ENCODE assay signal across 17 cellular contexts in the genomic region with DNA sequence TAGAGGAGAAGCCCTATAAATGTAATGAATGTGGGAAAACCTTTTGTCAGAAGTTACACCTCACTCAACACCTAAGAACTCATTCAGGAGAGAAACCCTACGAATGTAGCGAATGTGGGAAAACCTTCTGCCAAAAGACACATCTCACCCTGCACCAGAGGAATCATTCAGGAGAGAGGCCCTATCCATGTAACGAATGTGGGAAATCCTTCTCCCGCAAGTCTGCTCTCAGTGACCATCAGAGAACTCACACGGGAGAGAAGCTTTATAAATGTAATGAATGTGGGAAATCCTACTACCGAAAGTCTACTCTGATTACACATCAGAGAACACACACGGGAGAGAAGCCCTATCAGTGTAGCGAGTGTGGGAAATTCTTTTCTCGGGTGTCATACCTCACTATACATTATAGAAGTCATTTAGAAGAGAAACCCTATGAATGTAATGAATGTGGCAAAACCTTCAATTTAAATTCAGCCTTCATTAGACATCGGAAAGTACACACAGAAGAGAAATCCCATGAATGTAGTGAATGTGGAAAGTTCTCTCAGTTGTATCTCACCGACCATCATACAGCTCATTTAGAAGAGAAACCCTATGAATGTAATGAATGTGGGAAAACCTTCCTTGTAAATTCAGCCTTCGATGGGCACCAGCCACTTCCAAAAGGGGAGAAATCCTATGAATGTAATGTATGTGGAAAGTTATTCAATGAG. TPM values are rescaled to one million over a fixed set of nuclear protein-coding genes. Genes with fewer than 3 reads are reported as not detected.
DNase-seq lines count a peak whose midpoint lies in the region; ATAC-seq, FAIRE-seq and TF ChIP-seq lines count a peak whose summit lies in the region.
"Had no signal": no experiment of that assay in that cellular context is flagged by ENCODE, and none has a peak within 500 bp of the region (broad histone marks: within the 10 kb centered on the region; RNA-seq: fewer than 3 reads in every experiment).

No MANE protein-coding gene starts in this region.

- no peak overlapping the region for H3K27ac Mint-ChIP-seq in CD8-positive, alpha-beta T cell
- H3K27ac Mint-ChIP-seq in HFFc6 = no peak overlapping the region
- H3K27ac Mint-ChIP-seq: CD4-positive, alpha-beta T cell had no signal

- no peak overlapping the region for H3K18ac ChIP-seq in mesendoderm (ENCODE audit: low read length)

- no peak overlapping the region for H4K5ac ChIP-seq in mesendoderm (ENCODE audit: low read length)

- SMC1A ChIA-PET in GM12878 (lab: Charles Lee; ENCODE audit: uncharacterized antibody, unreplicated experiment) = no interaction called here

- H2BK120ac ChIP-seq in mesendoderm (ENCODE audit: low read depth, low read length) = no peak overlapping the region

- no peak overlapping the region for H3K27ac ChIP-seq in CD8-positive, alpha-beta T cell (ENCODE audit: low read depth, low read length)
- H3K27ac ChIP-seq in GM12878 (ENCODE audit: control insufficient read depth, insufficient read depth) (no peak overlapping the region), mesendoderm (ENCODE audit: low read depth, low read length) (no peak overlapping the region), lower lobe of right lung (no peak overlapping the region)
- H3K27ac ChIP-seq: foreskin keratinocyte, parathyroid adenoma, WERI-Rb-1 had no signal

- 92% methylated on average over 12 of the region's 12 CpGs for WGBS in GM12878 (ENCODE audit: insufficient coverage, insufficient replicate concordance, low lambda C conversion rate, missing lambda C conversion rate)
- no CpG with 5 or more reads among the region's 12 CpGs for WGBS in mesendoderm (ENCODE audit: extremely low coverage, insufficient coverage, low lambda C conversion rate)

- H4K20me1 ChIP-seq in GM12878 (ENCODE audit: control insufficient read depth, insufficient read depth) = no peaks in the 10 kb centered on the region

- H3K56ac ChIP-seq in mesendoderm (ENCODE audit: low read length) = no peak overlapping the region

- no peaks in the 10 kb centered on the region for H3K79me2 ChIP-seq in GM12878 (ENCODE audit: control insufficient read depth, insufficient read depth, low read length)
- H3K79me2 ChIP-seq in mesendoderm (ENCODE audit: control insufficient read depth, insufficient read depth, low read length) = no peaks in the 10 kb centered on the region
- H3K79me2 ChIP-seq: parathyroid adenoma had no signal

- H3K4me1 Mint-ChIP-seq in CD8-positive, alpha-beta T cell (ENCODE audit: low read depth) = no peaks in the 10 kb centered on the region
- no peaks in the 10 kb centered on the region for H3K4me1 Mint-ChIP-seq in HFFc6 (ENCODE audit: low read depth)

- no peak overlapping the region for H2BK15ac ChIP-seq in mesendoderm (replicated peaks; ENCODE audit: low read depth)

- no peak for DNase-seq in CD8-positive, alpha-beta T cell
- DNase-seq in HFFc6 (peak; percentile 15), GM12878 (ENCODE audit: low read depth, low spot score) (no peak), mesendoderm (peak; percentile 69), lower lobe of right lung (no peak), NCI-H187 treated with DMSO at 0.1 percent for 48 hours (lab: John Stamatoyannopoulos, UW) (no peak), NCI-H2029 (lab: John Stamatoyannopoulos, UW) (no peak)
- DNase-seq: CD4-positive, alpha-beta T cell; H7; left colon; NCI-H510A treated with DMSO at 0.1 percent for 48 hours; stimulated activated naive CD8-positive, alpha-beta T cell treated with anti-CD3 and anti-CD28 coated beads, Interleukin-15, Interleukin-2, amounts not matched to agents 100 U/mL and 50 U/mL, for 24 hours; WERI-Rb-1 had no signal

- H4K8ac ChIP-seq in mesendoderm (ENCODE audit: low read depth, low read length) = no peak overlapping the region

- H3K4me3 Mint-ChIP-seq in CD8-positive, alpha-beta T cell = no peak overlapping the region
- H3K4me3 Mint-ChIP-seq in HFFc6 = peak overlapping the region; percentile 42; the same call in 1 of the 2 replicates
- H3K4me3 Mint-ChIP-seq: CD4-positive, alpha-beta T cell had no signal

- in situ Hi-C loops in GM12878 (cut with MboI) = loop anchor here (10.0 kb wide), 1 partner anchor 1630 kb away; no protein-coding TSS in a partner anchor

- peaks cover 70% of the 10 kb centered on the region for H3K9me3 Mint-ChIP-seq in CD8-positive, alpha-beta T cell
- peaks cover 99% of the 10 kb centered on the region for H3K9me3 Mint-ChIP-seq in HFFc6

- RAD21 ChIA-PET in GM12878 (lab: Charles Lee; ENCODE audit: unreplicated experiment) = no interaction called here

- H3K4ac ChIP-seq in mesendoderm (ENCODE audit: low read depth, low read length) = no peak overlapping the region

- H3K4me1 ChIP-seq in CD8-positive, alpha-beta T cell (ENCODE audit: insufficient read depth, low read length) = no peaks in the 10 kb centered on the region
- H3K4me1 ChIP-seq in GM12878 (ENCODE audit: control insufficient read depth, insufficient read depth, low read length) (no peaks in the 10 kb centered on the region), mesendoderm (ENCODE audit: control insufficient read depth, low read depth, low read length) (no peaks in the 10 kb centered on the region), lower lobe of right lung (no peaks in the 10 kb centered on the region)
- H3K4me1 ChIP-seq: foreskin keratinocyte, parathyroid adenoma had no signal

- H3K4me2 ChIP-seq in GM12878 (ENCODE audit: control insufficient read depth, insufficient read depth) (no peak overlapping the region), mesendoderm (ENCODE audit: low read length) (no peak overlapping the region)

- peaks cover 87% of the 10 kb centered on the region for H3K36me3 Mint-ChIP-seq in CD8-positive, alpha-beta T cell
- H3K36me3 Mint-ChIP-seq in HFFc6 (ENCODE audit: low read depth) = peaks cover 98% of the 10 kb centered on the region

- TF ChIP-seq RAD21 in GM12878 (IDR thresholded peaks at IDR 0.05; ENCODE audit: insufficient read depth, low read depth, low read length) = no peak

- H3K23ac ChIP-seq in mesendoderm (ENCODE audit: low read length) = no peak overlapping the region

- H3K9ac ChIP-seq in GM12878 (ENCODE audit: control insufficient read depth, insufficient read depth, low read length) = no peak overlapping the region
- no peak overlapping the region for H3K9ac ChIP-seq in mesendoderm (ENCODE audit: low read length)
- H3K9ac ChIP-seq: parathyroid adenoma had no signal

- POLR2A ChIA-PET in CD8-positive, alpha-beta T cell (lab: Charles Lee) = no interaction called here
- POLR2A ChIA-PET in GM12878 (lab: Charles Lee) = no interaction called here

- H2AFZ ChIP-seq in GM12878 (ENCODE audit: control insufficient read depth, low read depth, low read length) = no peak overlapping the region
- H2AFZ ChIP-seq: parathyroid adenoma had no signal

- no peaks in the 10 kb centered on the region for H3K79me1 ChIP-seq in mesendoderm (ENCODE audit: low read length)

- no peaks in the 10 kb centered on the region for H3K27me3 Mint-ChIP-seq in CD8-positive, alpha-beta T cell (ENCODE audit: low read depth)
- peaks cover 5% of the 10 kb centered on the region for H3K27me3 Mint-ChIP-seq in HFFc6 (ENCODE audit: insufficient read depth)
- H3K27me3 Mint-ChIP-seq: CD4-positive, alpha-beta T cell had no signal

- peak overlapping the region; percentile 10 for H3K4me3 ChIP-seq in CD8-positive, alpha-beta T cell (ENCODE audit: low read depth, low read length)
- H3K4me3 ChIP-seq in GM12878 (no peak overlapping the region), mesendoderm (ENCODE audit: low read length) (peak overlapping the region; percentile 38), lower lobe of right lung (no peak overlapping the region)

- CTCF ChIA-PET in CD8-positive, alpha-beta T cell (lab: Charles Lee) = no interaction called here
- CTCF ChIA-PET in GM12878 (lab: Yijun Ruan, JAX) = no interaction called here

- H3K9me3 ChIP-seq in CD8-positive, alpha-beta T cell (ENCODE audit: low read length) = peaks cover 69% of the 10 kb centered on the region
- H3K9me3 ChIP-seq in GM12878 (replicated peaks; ENCODE audit: control insufficient read depth, insufficient read depth, low read length) = peaks cover 54% of the 10 kb centered on the region
- peaks cover 98% of the 10 kb centered on the region for H3K9me3 ChIP-seq in lower lobe of right lung

- BruUV-seq in GM12878 (replicated peaks; lab: Mats Ljungman, UMichigan) = no TSS peak

- no peak for TF ChIP-seq CTCF in CD8-positive, alpha-beta T cell (IDR thresholded peaks at IDR 0.05)
- TF ChIP-seq CTCF in HFFc6 (IDR thresholded peaks at IDR 0.05) (no peak), GM12878 (IDR thresholded peaks at IDR 0.05 in 2 of 3, conservative IDR thresholded peaks at IDR 0.05 in 1 of 3; ENCODE audit: control insufficient read depth in 2 of 3, extremely low read depth in 1 of 3, insufficient read depth in 1 of 3, low read depth in 3 of 3, low read length in 3 of 3) (no peak), lower lobe of right lung (IDR thresholded peaks at IDR 0.05) (no peak)

- H3K27me3 ChIP-seq in CD8-positive, alpha-beta T cell (ENCODE audit: insufficient read depth, low read length) = no peaks in the 10 kb centered on the region
- H3K27me3 ChIP-seq in GM12878 (replicated peaks in 1 of 2; ENCODE audit: control insufficient read depth in 2 of 2, insufficient read depth in 2 of 2, low read length in 1 of 2) = no peaks in the 10 kb centered on the region
- no peaks in the 10 kb centered on the region for H3K27me3 ChIP-seq in mesendoderm (ENCODE audit: insufficient read depth, low read length, poor library complexity)
- no peaks in the 10 kb centered on the region for H3K27me3 ChIP-seq in lower lobe of right lung (ENCODE audit: low read depth)
- H3K27me3 ChIP-seq: foreskin keratinocyte had no signal

- H3K36me3 ChIP-seq in CD8-positive, alpha-beta T cell (ENCODE audit: insufficient read depth, low read length) = peaks cover 42% of the 10 kb centered on the region
- H3K36me3 ChIP-seq in GM12878 (ENCODE audit: control insufficient read depth in 2 of 2, insufficient read depth in 2 of 2, low read length in 1 of 2) (peaks cover 7 to 30% of the 10 kb centered on the region in 2 experiments), mesendoderm (ENCODE audit: control insufficient read depth, insufficient read depth, low read length) (peaks cover 13% of the 10 kb centered on the region), lower lobe of right lung (peaks cover 47% of the 10 kb centered on the region)

- TF ChIP-seq EP300 in GM12878 (IDR thresholded peaks at IDR 0.05; ENCODE audit: borderline replicate concordance in 1 of 2, control insufficient read depth in 1 of 2, low read depth in 2 of 2, low read length in 2 of 2) = no peak

- H2AK5ac ChIP-seq in mesendoderm (ENCODE audit: low read length) = no peak overlapping the region

- TF ChIP-seq POLR2A in GM12878 (IDR thresholded peaks at IDR 0.05; ENCODE audit: low read depth, low read length) = no peak

- intact Hi-C loops in CD8-positive, alpha-beta T cell (cut with DNase I, micrococcal nuclease) = no loop called here
- intact Hi-C loops in GM12878 (cut with micrococcal nuclease; ENCODE audit: unreplicated experiment) = no loop called here
- intact Hi-C loops in lower lobe of right lung (cut with DNase I) = no loop called here

- no peak overlapping the region for H2BK5ac ChIP-seq in mesendoderm (ENCODE audit: low read length)

- no peak for ATAC-seq in CD8-positive, alpha-beta T cell
- ATAC-seq in GM12878 = no peak
- ATAC-seq in lower lobe of right lung = no peak
- ATAC-seq in GM19395 (IDR thresholded peaks at IDR 0.05; ENCODE audit: unreplicated experiment) = no peak
- ATAC-seq: foreskin keratinocyte; left colon; stimulated activated naive CD8-positive, alpha-beta T cell treated with anti-CD3 and anti-CD28 coated beads, Interleukin-15, Interleukin-2, amounts not matched to agents 100 U/mL and 50 U/mL, for 24 hours had no signal

- FAIRE-seq in GM12878 (lab: Jason Lieb, UNC) = no peak
- FAIRE-seq: GM19239 had no signal

RNA-seq across cellular contexts. Expression of gene RBAK, which starts 18.9 kb away (rescaled TPM):
- 10 to 100 TPM; 12.9 to 13.6 TPM for total RNA-seq in CD8-positive, alpha-beta T cell
- 1 to 10 TPM; 7.0 to 8.2 (median 8.0) TPM for total RNA-seq in HFFc6 (2021; fragmentation: NEBNext Ultra II Directional; extraction: Animal tissue kit (Norgen Biotek cat#: 25700))
- total RNA-seq in GM12878 (2013; cell fraction: nucleolus; rRNA removed) = 45.1 and 48.5 TPM in 2 replicates
- total RNA-seq in GM12878 (2014; rRNA removed) (6.4 and 6.6 TPM in 2 replicates), GM12878 (2014; rRNA removed; fragmentation: Illumina TruSeq; extraction: Trizol) (9.6 and 9.8 TPM in 2 replicates), GM12878 (2021) (8.0 and 8.7 TPM in 2 replicates), lower lobe of right lung (10.4 TPM)
- 3.6 TPM for polyA plus RNA-seq in GM12878 (2011; ENCODE audit: low read depth)
- polyA plus RNA-seq in GM12878 (2011; rRNA removed) (10.2 and 19.0 TPM in 2 replicates), GM12878 (2014; fragmentation: Illumina TruSeq; extraction: Trizol) (8.1 and 10.4 TPM in 2 replicates), GM12878 (2014; fragmentation: Nextera tagmentation; extraction: Ambion mirVana) (1 to 10 TPM; 1.9 to 2.4 TPM), GM12878 (2014; rRNA removed) (4.3 and 5.4 TPM in 2 replicates), GM12878 (2016; fragmentation: Nextera tagmentation; extraction: Ambion mirVana) (1 to 10 TPM; 3.5 to 4.0 TPM)
- polyA plus RNA-seq in GM12878 (2011; cell fraction: cytosol; rRNA removed) = 2.4 and 3.1 TPM in 2 replicates
- 17.3 and 19.6 TPM in 2 replicates for polyA plus RNA-seq in GM12878 (2011; cell fraction: nucleus; rRNA removed)
- 6.9 and 9.5 TPM in 2 replicates for polyA plus RNA-seq in GM12878 (2012)
- 10.7 and 13.2 TPM in 2 replicates for polyA minus RNA-seq in GM12878 (2011; rRNA and poly(A)+ RNA removed)
- polyA minus RNA-seq in GM12878 (2011; cell fraction: cytosol; rRNA and poly(A)+ RNA removed) = 4.1 and 4.8 TPM in 2 replicates
- 13.3 and 13.9 TPM in 2 replicates for polyA minus RNA-seq in GM12878 (2011; cell fraction: nucleus; rRNA and poly(A)+ RNA removed)
- polyA plus RNA-seq in mesendoderm (2013, experiment 1 of 2) = 7.4 TPM
- polyA plus RNA-seq in mesendoderm (2013, experiment 2 of 2) = 7.2 TPM

Comparison
In these comparisons a context has a peak if more than half of its experiments do, and no peak if none do; other contexts are left out.
1. DNase-seq: peak in HFFc6 (single experiment) and mesendoderm (single experiment); none in CD8-positive, alpha-beta T cell (0 of 7), GM12878 (single experiment), lower lobe of right lung (single experiment), NCI-H187 treated with DMSO at 0.1 percent for 48 hours (single experiment) and NCI-H2029 (single experiment).
2. H3K4me3 ChIP-seq: peak in CD8-positive, alpha-beta T cell (single experiment) and mesendoderm (single experiment); none in GM12878 (single experiment) and lower lobe of right lung (single experiment).